15 cellular contexts compared by ENCODE assay signal in the genomic region with DNA sequence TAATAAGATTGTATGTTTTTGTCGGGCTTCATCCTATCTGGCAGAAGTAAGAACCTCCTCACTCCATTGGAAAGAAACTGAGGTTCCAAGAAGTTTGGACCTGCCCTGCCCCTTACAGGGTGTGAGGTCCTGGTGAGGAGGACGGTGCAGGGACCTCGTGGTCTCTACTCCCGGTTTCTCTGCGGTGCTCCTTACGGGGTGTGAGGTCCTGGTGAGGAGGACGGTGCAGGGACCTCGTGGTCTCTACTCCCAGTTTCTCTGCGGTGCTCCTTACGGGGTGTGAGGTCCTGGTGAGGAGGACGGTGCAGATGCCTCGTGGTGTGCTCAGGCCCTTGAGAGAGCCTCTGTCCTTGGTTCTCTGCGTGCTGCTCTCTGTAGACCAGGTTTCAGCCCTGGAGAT. TPM values are rescaled to one million over a fixed set of nuclear protein-coding genes. Genes with fewer than 3 reads are reported as not detected.
A peak's percentile ranks its signal among the peaks of the same experiment; 100 is the strongest.
DNase-seq lines count a peak whose midpoint lies in the region; ATAC-seq, FAIRE-seq and TF ChIP-seq lines count a peak whose summit lies in the region.
"Had no signal": no experiment of that assay in that cellular context is flagged by ENCODE, and none has a peak within 500 bp of the region (broad histone marks: within the 10 kb centered on the region; RNA-seq: fewer than 3 reads in every experiment).

No MANE protein-coding gene starts in this region.

- TF ChIP-seq POLR2A in NB4 (IDR thresholded peaks at IDR 0.05; ENCODE audit: extremely low read depth, insufficient read length) (no peak), endothelial cell of umbilical vein (IDR thresholded peaks at IDR 0.05; ENCODE audit: low read depth, low read length) (no peak)

- H3K36me3 ChIP-seq in endothelial cell of umbilical vein (ENCODE audit: control insufficient read depth in 2 of 2, extremely low read depth in 1 of 2, insufficient read depth in 2 of 2, low read length in 2 of 2) = no peaks in the 10 kb centered on the region
- H3K36me3 ChIP-seq: colonic mucosa, pancreas, upper lobe of right lung had no signal

- H3K4me3 ChIP-seq in NB4 (ENCODE audit: low read depth, low read length) = no peak overlapping the region
- H3K4me3 ChIP-seq in endothelial cell of umbilical vein (replicated peaks in 1 of 3; ENCODE audit: insufficient read depth in 1 of 3, low read depth in 1 of 3, low read length in 3 of 3) = no peak overlapping the region
- H3K4me3 ChIP-seq: colonic mucosa, pancreas, upper lobe of right lung had no signal

- H3K9me3 Mint-ChIP-seq in activated CD8-positive, alpha-beta T cell treated with anti-CD3 and anti-CD28 coated beads for 36 hours = no peaks in the 10 kb centered on the region
- no peaks in the 10 kb centered on the region for H3K9me3 Mint-ChIP-seq in activated CD8-positive, alpha-beta T cell treated with anti-CD3 and anti-CD28 coated beads, Interleukin-2, amount 10 ng/mL, durations not matched to agents 7 days and 5 days (ENCODE audit: insufficient read depth)
- H3K9me3 Mint-ChIP-seq in stimulated activated effector memory CD8-positive, alpha-beta T cell treated with anti-CD3 and anti-CD28 coated beads, Interleukin-12 subunit alpha, Interleukin-12 subunit beta, amount 100 ng/mL, for 72 hours = no peaks in the 10 kb centered on the region

- dilution Hi-C loops in endothelial cell of umbilical vein (cut with MboI; ENCODE audit: extremely low pct_ligation_motif_present, low sequenced_read_pairs) = no loop called here

- no peaks in the 10 kb centered on the region for H4K20me1 ChIP-seq in endothelial cell of umbilical vein (replicated peaks; ENCODE audit: control insufficient read depth, extremely low read depth, insufficient read depth, low read length)

- no peak for ATAC-seq in activated CD8-positive, alpha-beta T cell treated with anti-CD3 and anti-CD28 coated beads for 36 hours
- ATAC-seq in activated CD8-positive, alpha-beta T cell treated with anti-CD3 and anti-CD28 coated beads, Interleukin-2, amount 10 ng/mL, durations not matched to agents 7 days and 5 days = no peak
- ATAC-seq in stimulated activated effector memory CD8-positive, alpha-beta T cell treated with anti-CD3 and anti-CD28 coated beads, Interleukin-12 subunit alpha, Interleukin-12 subunit beta, amount 100 ng/mL, for 72 hours = no peak
- no peak for ATAC-seq in HG03159 (IDR thresholded peaks at IDR 0.05; ENCODE audit: unreplicated experiment)
- ATAC-seq: upper lobe of right lung had no signal

- no peaks in the 10 kb centered on the region for H3K27me3 Mint-ChIP-seq in activated CD8-positive, alpha-beta T cell treated with anti-CD3 and anti-CD28 coated beads for 36 hours
- no peaks in the 10 kb centered on the region for H3K27me3 Mint-ChIP-seq in activated CD8-positive, alpha-beta T cell treated with anti-CD3 and anti-CD28 coated beads, Interleukin-2, amount 10 ng/mL, durations not matched to agents 7 days and 5 days (ENCODE audit: low read depth)

- peaks cover 84% of the 10 kb centered on the region for H3K79me2 ChIP-seq in endothelial cell of umbilical vein (ENCODE audit: control insufficient read depth, insufficient read depth, low read length)

- no peak for FAIRE-seq in endothelial cell of umbilical vein (lab: Jason Lieb, UNC)
- FAIRE-seq: pancreas had no signal

- no peak overlapping the region for H3K4me2 ChIP-seq in endothelial cell of umbilical vein (ENCODE audit: insufficient read depth, low read length)

- H3K27ac Mint-ChIP-seq in activated CD8-positive, alpha-beta T cell treated with anti-CD3 and anti-CD28 coated beads for 36 hours = peak overlapping the region; percentile 96
- H3K27ac Mint-ChIP-seq in activated CD8-positive, alpha-beta T cell treated with anti-CD3 and anti-CD28 coated beads, Interleukin-2, amount 10 ng/mL, durations not matched to agents 7 days and 5 days = no peak overlapping the region
- no peak overlapping the region for H3K27ac Mint-ChIP-seq in stimulated activated effector memory CD8-positive, alpha-beta T cell treated with anti-CD3 and anti-CD28 coated beads, Interleukin-12 subunit alpha, Interleukin-12 subunit beta, amount 100 ng/mL, for 72 hours

- peaks cover 46% of the 10 kb centered on the region for H3K36me3 Mint-ChIP-seq in activated CD8-positive, alpha-beta T cell treated with anti-CD3 and anti-CD28 coated beads for 36 hours (ENCODE audit: low read depth)
- H3K36me3 Mint-ChIP-seq in activated CD8-positive, alpha-beta T cell treated with anti-CD3 and anti-CD28 coated beads, Interleukin-2, amount 10 ng/mL, durations not matched to agents 7 days and 5 days (ENCODE audit: low read depth) = peaks cover 49% of the 10 kb centered on the region
- peaks cover 58% of the 10 kb centered on the region for H3K36me3 Mint-ChIP-seq in stimulated activated effector memory CD8-positive, alpha-beta T cell treated with anti-CD3 and anti-CD28 coated beads, Interleukin-12 subunit alpha, Interleukin-12 subunit beta, amount 100 ng/mL, for 72 hours

- no peak for DNase-seq in activated CD8-positive, alpha-beta T cell treated with anti-CD3 and anti-CD28 coated beads for 36 hours
- no peak for DNase-seq in activated CD8-positive, alpha-beta T cell treated with anti-CD3 and anti-CD28 coated beads, Interleukin-2, amount 10 ng/mL, durations not matched to agents 7 days and 5 days
- DNase-seq in NB4 (ENCODE audit: low read depth) (peak; percentile 30), endothelial cell of umbilical vein (ENCODE audit: low read depth, low spot score) (peak; percentile 7), 8988T (no peak)
- no peak for DNase-seq in stimulated activated effector memory CD8-positive, alpha-beta T cell treated with anti-CD3 and anti-CD28 coated beads, Interleukin-12 subunit alpha, Interleukin-12 subunit beta, amount 100 ng/mL, for 72 hours (ENCODE audit: low spot score in 2 of 2)
- no peak for DNase-seq in activated CD8-positive, alpha-beta memory T cell treated with anti-CD3 and anti-CD28 coated beads, Interleukin-2, amount 50 U/mL, for 4 hours
- DNase-seq: activated CD4-positive, alpha-beta T cell treated with anti-CD3 and anti-CD28 coated beads, Interleukin-2, amount 50 U/mL, for 4 hours; activated naive CD4-positive, alpha-beta T cell treated with Interleukin-2 at 50 U/mL for 16 hours; colonic mucosa; mammary epithelial cell; pancreas; SW 1271; upper lobe of right lung had no signal

- POLR2A ChIA-PET in activated CD8-positive, alpha-beta T cell treated with anti-CD3 and anti-CD28 coated beads for 36 hours (lab: Charles Lee) = no interaction called here
- POLR2A ChIA-PET in activated CD8-positive, alpha-beta T cell treated with anti-CD3 and anti-CD28 coated beads, Interleukin-2, amount 10 ng/mL, durations not matched to agents 7 days and 5 days (lab: Charles Lee) = no interaction called here
- POLR2A ChIA-PET in endothelial cell of umbilical vein (lab: Charles Lee) = no interaction called here

- no peak overlapping the region for H3K27ac ChIP-seq in endothelial cell of umbilical vein (ENCODE audit: insufficient read depth, low read depth, low read length)
- H3K27ac ChIP-seq: colonic mucosa, pancreas, upper lobe of right lung had no signal

- TF ChIP-seq CTCF in activated CD8-positive, alpha-beta T cell treated with anti-CD3 and anti-CD28 coated beads for 36 hours (IDR thresholded peaks at IDR 0.05) = no peak
- TF ChIP-seq CTCF in NB4 (IDR thresholded peaks at IDR 0.05; ENCODE audit: low read depth, low read length) (no peak), endothelial cell of umbilical vein (IDR thresholded peaks at IDR 0.05; ENCODE audit: extremely low read depth in 1 of 2, insufficient read depth in 1 of 2, low read depth in 1 of 2, low read length in 2 of 2) (no peak)

- no peak overlapping the region for H3K9ac ChIP-seq in endothelial cell of umbilical vein (replicated peaks; ENCODE audit: extremely low read depth, insufficient read depth, low read length)

- peaks cover 69% of the 10 kb centered on the region for H3K4me1 Mint-ChIP-seq in activated CD8-positive, alpha-beta T cell treated with anti-CD3 and anti-CD28 coated beads for 36 hours (ENCODE audit: low read depth)
- peaks cover 71% of the 10 kb centered on the region for H3K4me1 Mint-ChIP-seq in activated CD8-positive, alpha-beta T cell treated with anti-CD3 and anti-CD28 coated beads, Interleukin-2, amount 10 ng/mL, durations not matched to agents 7 days and 5 days (ENCODE audit: low read depth)
- peaks cover 64% of the 10 kb centered on the region for H3K4me1 Mint-ChIP-seq in stimulated activated effector memory CD8-positive, alpha-beta T cell treated with anti-CD3 and anti-CD28 coated beads, Interleukin-12 subunit alpha, Interleukin-12 subunit beta, amount 100 ng/mL, for 72 hours

- H2AFZ ChIP-seq in endothelial cell of umbilical vein (ENCODE audit: low read depth, low read length) = no peak overlapping the region

- CTCF ChIA-PET in activated CD8-positive, alpha-beta T cell treated with anti-CD3 and anti-CD28 coated beads for 36 hours (lab: Charles Lee) = no interaction called here
- CTCF ChIA-PET in activated CD8-positive, alpha-beta T cell treated with anti-CD3 and anti-CD28 coated beads, Interleukin-2, amount 10 ng/mL, durations not matched to agents 7 days and 5 days (lab: Charles Lee) = no interaction called here
- CTCF ChIA-PET in endothelial cell of umbilical vein (lab: Charles Lee) = no interaction called here

- BruUV-seq in endothelial cell of umbilical vein (replicated peaks; lab: Mats Ljungman, UMichigan) = no TSS peak

- no peaks in the 10 kb centered on the region for H3K9me3 ChIP-seq in endothelial cell of umbilical vein (replicated peaks; ENCODE audit: control insufficient read depth, insufficient read depth, low read length)
- H3K9me3 ChIP-seq: colonic mucosa, pancreas, upper lobe of right lung had no signal

- peaks cover 7% of the 10 kb centered on the region for H3K4me1 ChIP-seq in endothelial cell of umbilical vein (ENCODE audit: control insufficient read depth, extremely low read depth, insufficient read depth, low read length)

- H3K27me3 ChIP-seq in endothelial cell of umbilical vein (ENCODE audit: control insufficient read depth in 2 of 2, insufficient read depth in 2 of 2, low read length in 2 of 2) = no peaks in the 10 kb centered on the region
- H3K27me3 ChIP-seq: colonic mucosa, pancreas, upper lobe of right lung had no signal

- intact Hi-C loops in activated CD8-positive, alpha-beta T cell treated with anti-CD3 and anti-CD28 coated beads for 36 hours (cut with micrococcal nuclease) = loop anchor here (10.0 kb wide), 1 partner anchor 260 kb away; no protein-coding TSS in a partner anchor
- intact Hi-C loops in endothelial cell of umbilical vein (cut with micrococcal nuclease) = no loop called here

- no peaks in the 10 kb centered on the region for H3K9me1 ChIP-seq in endothelial cell of umbilical vein (replicated peaks; ENCODE audit: control insufficient read depth, extremely low read depth, insufficient read depth, low read length)

- H3K4me3 Mint-ChIP-seq in activated CD8-positive, alpha-beta T cell treated with anti-CD3 and anti-CD28 coated beads for 36 hours = peak overlapping the region; percentile 97
- H3K4me3 Mint-ChIP-seq in activated CD8-positive, alpha-beta T cell treated with anti-CD3 and anti-CD28 coated beads, Interleukin-2, amount 10 ng/mL, durations not matched to agents 7 days and 5 days = no peak overlapping the region
- H3K4me3 Mint-ChIP-seq in stimulated activated effector memory CD8-positive, alpha-beta T cell treated with anti-CD3 and anti-CD28 coated beads, Interleukin-12 subunit alpha, Interleukin-12 subunit beta, amount 100 ng/mL, for 72 hours = peak overlapping the region; percentile 87

RNA-seq across cellular contexts. Expression of a gene that starts 5.2 kb away (rescaled TPM):
- total RNA-seq in activated CD8-positive, alpha-beta T cell treated with anti-CD3 and anti-CD28 coated beads for 36 hours = 10 to 100 TPM; 54.9 to 55.6 TPM
- total RNA-seq in activated CD8-positive, alpha-beta T cell treated with anti-CD3 and anti-CD28 coated beads, Interleukin-2, amount 10 ng/mL, durations not matched to agents 7 days and 5 days = 10 to 100 TPM; 35.5 to 36.8 TPM
- total RNA-seq in endothelial cell of umbilical vein = 23.5 and 27.6 TPM in 2 replicates
- polyA plus RNA-seq in endothelial cell of umbilical vein = 13.5 and 15.3 TPM in 2 replicates
- 11.4 and 12.7 TPM in 2 replicates for polyA plus RNA-seq in endothelial cell of umbilical vein (2011; cell fraction: cytosol; rRNA removed)
- 22.4 and 24.7 TPM in 2 replicates for polyA plus RNA-seq in endothelial cell of umbilical vein (2011; cell fraction: nucleus; rRNA removed)
- polyA plus RNA-seq in endothelial cell of umbilical vein (2012) = 14.8 and 15.6 TPM in 2 replicates
- polyA minus RNA-seq in endothelial cell of umbilical vein = 10.5 and 13.8 TPM in 2 replicates
- polyA minus RNA-seq in endothelial cell of umbilical vein (2011; cell fraction: cytosol; rRNA and poly(A)+ RNA removed) = 8.6 TPM
- polyA minus RNA-seq in endothelial cell of umbilical vein (2011; cell fraction: nucleus; rRNA and poly(A)+ RNA removed) = 14.1 and 18.1 TPM in 2 replicates

Comparison
In these comparisons a context has a peak if more than half of its experiments do, and no peak if none do; other contexts are left out.
1. DNase-seq: peak in NB4 (single experiment) and endothelial cell of umbilical vein (single experiment); none in activated CD8-positive, alpha-beta T cell treated with anti-CD3 and anti-CD28 coated beads for 36 hours (single experiment), activated CD8-positive, alpha-beta T cell treated with anti-CD3 and anti-CD28 coated beads, Interleukin-2, amount 10 ng/mL, durations not matched to agents 7 days and 5 days (single experiment), stimulated activated effector memory CD8-positive, alpha-beta T cell treated with anti-CD3 and anti-CD28 coated beads, Interleukin-12 subunit alpha, Interleukin-12 subunit beta, amount 100 ng/mL, for 72 hours (0 of 2), 8988T (single experiment) and activated CD8-positive, alpha-beta memory T cell treated with anti-CD3 and anti-CD28 coated beads, Interleukin-2, amount 50 U/mL, for 4 hours (single experiment).